20 cellular contexts compared by ENCODE assay signal in genomic region chr15:75420698-75421097, GRCh38. TPM values are rescaled to one million over a fixed set of nuclear protein-coding genes. Genes with fewer than 3 reads are reported as not detected.
DNase-seq lines count a peak whose midpoint lies in the region; ATAC-seq and TF ChIP-seq lines count a peak whose summit lies in the region.
"Had no signal": no experiment of that assay in that cellular context is flagged by ENCODE, and none has a peak within 500 bp of the region (broad histone marks: within the 10 kb centered on the region; RNA-seq: fewer than 3 reads in every experiment).

No MANE protein-coding gene starts in this region.

- no peaks in the 10 kb centered on the region for H3K27me3 Mint-ChIP-seq in T-helper 2 cell treated with Interferon-gamma antibody and Interleukin-4, amounts not matched to agents 5 μg/mL and 100 μg/mL, for 36 hours (ENCODE audit: low read depth)
- H3K27me3 Mint-ChIP-seq: activated CD4-positive, alpha-beta T cell treated with anti-CD3 and anti-CD28 coated beads, Interleukin-2, amount 10 ng/mL, durations not matched to agents 7 days and 5 days; CD4-positive, alpha-beta memory T cell; natural killer cell treated with Interleukin-12 subunit alpha and Interleukin-12 subunit beta and Interleukin-15 and Interleukin-18, amount 100 ng/mL, for 72 hours; progenitor cell of endocrine pancreas had no signal

- peak; percentile 88 for ATAC-seq in left colon
- ATAC-seq: heart right ventricle; natural killer cell treated with Interleukin-12 subunit alpha and Interleukin-12 subunit beta and Interleukin-15 and Interleukin-18, amount 100 ng/mL, for 72 hours had no signal

- POLR2A ChIA-PET in GM10248 (lab: Yijun Ruan, JAX), result no interaction called here

- peaks cover 32% of the 10 kb centered on the region for H3K36me3 Mint-ChIP-seq in T-helper 2 cell treated with Interferon-gamma antibody and Interleukin-4, amounts not matched to agents 5 μg/mL and 100 μg/mL, for 36 hours (ENCODE audit: low read depth)
- H3K36me3 Mint-ChIP-seq: natural killer cell treated with Interleukin-12 subunit alpha and Interleukin-12 subunit beta and Interleukin-15 and Interleukin-18, amount 100 ng/mL, for 72 hours had no signal

- DNase-seq in AG08395 (ENCODE audit: low spot score) (peak; percentile 10), M059J (ENCODE audit: low read depth) (peak; percentile 5), dermis blood vessel endothelial cell (peak; percentile 40), left colon (no peak), activated T-cell treated with anti-CD3 and anti-CD28 coated beads for 4 hours (no peak), GM10248 (ENCODE audit: extremely low spot score) (no peak)
- DNase-seq in T-helper 2 cell treated with Interferon-gamma antibody and Interleukin-4, amounts not matched to agents 5 μg/mL and 100 μg/mL, for 36 hours (ENCODE audit: low spot score), result no peak
- DNase-seq in activated CD4-positive, CD25-positive, alpha-beta regulatory T cell treated with anti-CD3 and anti-CD28 coated beads, Interleukin-2, amount 50 U/mL, for 72 hours, result no peak
- DNase-seq: ACHN; activated CD4-positive, alpha-beta T cell treated with anti-CD3 and anti-CD28 coated beads, Interleukin-2, amount 10 ng/mL, durations not matched to agents 7 days and 5 days; activated CD8-positive, alpha-beta memory T cell treated with anti-CD3 and anti-CD28 coated beads, Interleukin-2, amount 50 U/mL, for 4 hours; anterior cingulate cortex; CD4-positive, alpha-beta memory T cell; DMS79; heart right ventricle; NCI-H2081; RPMI8226; spleen had no signal

- H3K4me1 Mint-ChIP-seq in T-helper 2 cell treated with Interferon-gamma antibody and Interleukin-4, amounts not matched to agents 5 μg/mL and 100 μg/mL, for 36 hours (ENCODE audit: low read depth), result peaks cover 10% of the 10 kb centered on the region

- no peak overlapping the region for H3K27ac Mint-ChIP-seq in T-helper 2 cell treated with Interferon-gamma antibody and Interleukin-4, amounts not matched to agents 5 μg/mL and 100 μg/mL, for 36 hours
- H3K27ac Mint-ChIP-seq: activated CD4-positive, alpha-beta T cell treated with anti-CD3 and anti-CD28 coated beads, Interleukin-2, amount 10 ng/mL, durations not matched to agents 7 days and 5 days had no signal

- intact Hi-C loops in left colon (cut with DNase I, micrococcal nuclease), result no loop called here

- CTCF ChIA-PET in GM10248 (lab: Yijun Ruan, JAX), result interaction anchor here (1.0 to 1.6 kb wide), 4 partner anchors 8 to 15 kb away, joined by 3 to 7 read pairs (median 4); no protein-coding TSS in a partner anchor

- no peak for TF ChIP-seq CTCF in GM10248 (IDR thresholded peaks at IDR 0.05; ENCODE audit: control extremely low read depth, extremely low read depth, low read depth, missing control alignments)

- no peak overlapping the region for H3K4me3 Mint-ChIP-seq in T-helper 2 cell treated with Interferon-gamma antibody and Interleukin-4, amounts not matched to agents 5 μg/mL and 100 μg/mL, for 36 hours
- H3K4me3 Mint-ChIP-seq: activated CD4-positive, alpha-beta T cell treated with anti-CD3 and anti-CD28 coated beads, Interleukin-2, amount 10 ng/mL, durations not matched to agents 7 days and 5 days; CD4-positive, alpha-beta memory T cell; natural killer cell treated with Interleukin-12 subunit alpha and Interleukin-12 subunit beta and Interleukin-15 and Interleukin-18, amount 100 ng/mL, for 72 hours had no signal

- H3K9me3 Mint-ChIP-seq in T-helper 2 cell treated with Interferon-gamma antibody and Interleukin-4, amounts not matched to agents 5 μg/mL and 100 μg/mL, for 36 hours, result no peaks in the 10 kb centered on the region
- H3K9me3 Mint-ChIP-seq: activated CD4-positive, alpha-beta T cell treated with anti-CD3 and anti-CD28 coated beads, Interleukin-2, amount 10 ng/mL, durations not matched to agents 7 days and 5 days; CD4-positive, alpha-beta memory T cell; natural killer cell treated with Interleukin-12 subunit alpha and Interleukin-12 subunit beta and Interleukin-15 and Interleukin-18, amount 100 ng/mL, for 72 hours had no signal

RNA-seq across cellular contexts. Expression of gene SIN3A, which starts 30.8 kb away (rescaled TPM):
- 38.5 and 39.7 TPM in 2 replicates for total RNA-seq in M059J (2014; rRNA removed; shearing (Covaris generic))
- total RNA-seq in dermis blood vessel endothelial cell, result 32.0 and 40.8 TPM in 2 replicates
- total RNA-seq in left colon, result 10 to 100 TPM; 45.7 to 56.1 TPM

RNA-seq across cellular contexts. Expression of gene MAN2C1, which starts 52.3 kb away (rescaled TPM):
- 23.3 and 33.7 TPM in 2 replicates for total RNA-seq in M059J (2014; rRNA removed; shearing (Covaris generic))
- total RNA-seq in dermis blood vessel endothelial cell, result 102 and 192 TPM in 2 replicates
- 100 to 1,000 TPM; 192 to 211 TPM for total RNA-seq in left colon

Comparison
In these comparisons a context has a peak if more than half of its experiments do, and no peak if none do; other contexts are left out.
1. DNase-seq: peak in AG08395 (single experiment), M059J (single experiment) and dermis blood vessel endothelial cell (single experiment); none in left colon (0 of 2), T-helper 2 cell treated with Interferon-gamma antibody and Interleukin-4, amounts not matched to agents 5 μg/mL and 100 μg/mL, for 36 hours (single experiment), activated T-cell treated with anti-CD3 and anti-CD28 coated beads for 4 hours (single experiment), activated CD4-positive, CD25-positive, alpha-beta regulatory T cell treated with anti-CD3 and anti-CD28 coated beads, Interleukin-2, amount 50 U/mL, for 72 hours (single experiment) and GM10248 (single experiment).